In the genomic region with DNA sequence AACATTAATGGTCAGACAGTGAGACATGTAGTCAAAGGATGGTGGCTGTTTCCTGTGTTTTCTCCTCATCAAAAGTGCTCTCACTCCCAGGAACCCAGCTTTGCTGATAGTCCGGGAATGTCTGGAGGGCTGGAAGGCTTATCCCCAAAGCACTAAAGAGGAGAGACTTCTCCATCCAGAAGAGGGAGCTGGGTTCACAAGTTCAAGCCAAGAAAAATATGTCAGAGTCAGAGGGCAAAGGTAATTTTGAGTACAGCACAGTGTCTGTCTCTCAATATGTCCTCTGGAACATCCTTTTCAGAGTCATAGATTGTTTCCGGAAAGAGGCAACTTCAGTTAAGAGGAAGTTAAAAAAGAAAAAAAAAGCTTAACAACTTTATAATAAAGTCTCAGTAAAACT, we compare ENCODE assay signal across 23 cellular contexts.
DNase-seq lines count a peak whose midpoint lies in the region; ATAC-seq and TF ChIP-seq lines count a peak whose summit lies in the region.
"Had no signal": no experiment of that assay in that cellular context is flagged by ENCODE, and none has a peak within 500 bp of the region (broad histone marks: within the 10 kb centered on the region; RNA-seq: fewer than 3 reads in every experiment).

No MANE protein-coding gene starts in this region.

- DNase-seq in H7 (peak; percentile 17), brain microvascular endothelial cell (peak; percentile 6), left ventricle myocardium superior (no peak), nephron progenitor cell (peak; percentile 4), Karpas-422 (no peak), T-helper 1 cell (no peak)
- DNase-seq: activated CD8-positive, alpha-beta T cell treated with anti-CD3 and anti-CD28 coated beads for 36 hours; activated naive CD4-positive, alpha-beta T cell treated with anti-CD3 and anti-CD28 coated beads for 36 hours; activated T-cell treated with anti-CD3 and anti-CD28 coated beads, Interleukin-2, amount 50 U/mL, for 24 hours; anterior cingulate cortex; CD8-positive, alpha-beta memory T cell; DMS79; foreskin keratinocyte; left lung; NCI-H1417; NCI-H524 treated with DMSO at 0.1 percent for 48 hours; occipital lobe; retina; stimulated activated naive CD4-positive, alpha-beta T cell; tibial artery had no signal

- H3K36me3 ChIP-seq in H7 (replicated peaks; ENCODE audit: control insufficient read depth, insufficient read depth, low read length) (no peaks in the 10 kb centered on the region), brain microvascular endothelial cell (replicated peaks) (no peaks in the 10 kb centered on the region), Karpas-422 (ENCODE audit: insufficient read depth, low read length) (no peaks in the 10 kb centered on the region)
- H3K36me3 ChIP-seq: left lung, SJSA1, tibial artery had no signal

- no peaks in the 10 kb centered on the region for H3K9me3 ChIP-seq in Karpas-422 (ENCODE audit: low read length)
- H3K9me3 ChIP-seq: left lung, SJSA1, tibial artery had no signal

- H3K9ac ChIP-seq in Karpas-422 (ENCODE audit: low read length): no peak overlapping the region

- no peak overlapping the region for H2AFZ ChIP-seq in Karpas-422 (ENCODE audit: low read length)

- H3K4me3 Mint-ChIP-seq in nephron progenitor cell: no peak overlapping the region
- H3K4me3 Mint-ChIP-seq: activated CD8-positive, alpha-beta T cell treated with anti-CD3 and anti-CD28 coated beads for 36 hours; activated naive CD4-positive, alpha-beta T cell treated with anti-CD3 and anti-CD28 coated beads for 36 hours; activated T-cell treated with anti-CD3 and anti-CD28 coated beads, Interleukin-2, amount 50 U/mL, for 24 hours; CD8-positive, alpha-beta memory T cell had no signal

- peaks cover 4% of the 10 kb centered on the region for H3K27me3 Mint-ChIP-seq in nephron progenitor cell (ENCODE audit: low read depth, poor library complexity)

- no peaks in the 10 kb centered on the region for H3K27me3 ChIP-seq in H7 (ENCODE audit: control insufficient read depth, insufficient read depth, low read length)
- no peaks in the 10 kb centered on the region for H3K27me3 ChIP-seq in brain microvascular endothelial cell (replicated peaks)
- H3K27me3 ChIP-seq in Karpas-422 (ENCODE audit: low read length): no peaks in the 10 kb centered on the region
- H3K27me3 ChIP-seq: foreskin keratinocyte, left lung, SJSA1, tibial artery had no signal

- no peaks in the 10 kb centered on the region for H3K79me2 ChIP-seq in Karpas-422 (ENCODE audit: low read length)

- H3K4me2 ChIP-seq in Karpas-422 (ENCODE audit: low read depth, low read length, poor library complexity, severe bottlenecking): no peak overlapping the region

- intact Hi-C loops in left ventricle myocardium superior (cut with micrococcal nuclease): no loop called here

- no peaks in the 10 kb centered on the region for H3K4me1 ChIP-seq in Karpas-422 (ENCODE audit: low read length)
- H3K4me1 ChIP-seq: left lung had no signal

- H3K9me3 Mint-ChIP-seq in nephron progenitor cell: no peaks in the 10 kb centered on the region
- H3K9me3 Mint-ChIP-seq: activated CD8-positive, alpha-beta T cell treated with anti-CD3 and anti-CD28 coated beads for 36 hours; activated naive CD4-positive, alpha-beta T cell treated with anti-CD3 and anti-CD28 coated beads for 36 hours; activated T-cell treated with anti-CD3 and anti-CD28 coated beads, Interleukin-2, amount 50 U/mL, for 24 hours had no signal

- H4K20me1 ChIP-seq in Karpas-422 (ENCODE audit: insufficient read depth, low read depth, low read length): no peaks in the 10 kb centered on the region

- H3K4me3 ChIP-seq in H7 (ENCODE audit: insufficient read depth, low read depth, low read length) (no peak overlapping the region), brain microvascular endothelial cell (ENCODE audit: low read depth, low read length) (no peak overlapping the region), Karpas-422 (ENCODE audit: low read length) (no peak overlapping the region)
- H3K4me3 ChIP-seq: left lung, SJSA1, tibial artery had no signal

- TF ChIP-seq CTCF in brain microvascular endothelial cell (IDR thresholded peaks at IDR 0.05; ENCODE audit: low read depth, low read length, missing control alignments): no peak
- no peak for TF ChIP-seq CTCF in nephron progenitor cell (IDR thresholded peaks at IDR 0.05)

- peak overlapping the region; percentile 83 for H3K27ac Mint-ChIP-seq in nephron progenitor cell
- H3K27ac Mint-ChIP-seq: activated CD8-positive, alpha-beta T cell treated with anti-CD3 and anti-CD28 coated beads for 36 hours; activated naive CD4-positive, alpha-beta T cell treated with anti-CD3 and anti-CD28 coated beads for 36 hours; activated T-cell treated with anti-CD3 and anti-CD28 coated beads, Interleukin-2, amount 50 U/mL, for 24 hours; CD8-positive, alpha-beta memory T cell had no signal

- peaks cover 31% of the 10 kb centered on the region for H3K4me1 Mint-ChIP-seq in nephron progenitor cell
- H3K4me1 Mint-ChIP-seq: CD8-positive, alpha-beta memory T cell had no signal

- H3K9me2 ChIP-seq in Karpas-422 (replicated peaks; ENCODE audit: insufficient read depth, low read length): no peaks in the 10 kb centered on the region

- H3K27ac ChIP-seq in brain microvascular endothelial cell: no peak overlapping the region
- H3K27ac ChIP-seq in Karpas-422 (ENCODE audit: low read length): no peak overlapping the region
- H3K27ac ChIP-seq: foreskin keratinocyte, left lung, SJSA1, tibial artery had no signal

- ATAC-seq in left ventricle myocardium superior (peak; percentile 71), HG03469 (IDR thresholded peaks at IDR 0.05; ENCODE audit: unreplicated experiment) (no peak), HG03135 (IDR thresholded peaks at IDR 0.05; ENCODE audit: unreplicated experiment) (no peak)
- ATAC-seq: activated CD8-positive, alpha-beta T cell treated with anti-CD3 and anti-CD28 coated beads for 36 hours; foreskin keratinocyte; left lung had no signal

- H3K36me3 Mint-ChIP-seq in nephron progenitor cell (ENCODE audit: low read depth): no peaks in the 10 kb centered on the region
- H3K36me3 Mint-ChIP-seq: CD8-positive, alpha-beta memory T cell had no signal

- in situ Hi-C loops in brain microvascular endothelial cell (cut with HindIII; ENCODE audit: low pct_ligation_motif_present, low sequenced_read_pairs): no loop called here

Comparison
In these comparisons a context has a peak if more than half of its experiments do, and no peak if none do; other contexts are left out.
1. DNase-seq: peak in H7 (single experiment), brain microvascular endothelial cell (single experiment) and nephron progenitor cell (single experiment); none in left ventricle myocardium superior (single experiment), Karpas-422 (single experiment) and T-helper 1 cell (0 of 5).